Comparison of ENCODE assay signal across 7 cellular contexts in genomic region chr12:54116050-54116449, GRCh38.
DNase-seq lines count a peak whose midpoint lies in the region; ATAC-seq and TF ChIP-seq lines count a peak whose summit lies in the region.
"Not testable (repeated sequence)": the region's sequence is repeated elsewhere in the genome, so short reads cannot be mapped to it uniquely, and the experiment has no call there.

No MANE protein-coding gene starts in this region.

- not testable (repeated sequence) for ATAC-seq in stimulated activated effector memory CD8-positive, alpha-beta T cell treated with anti-CD3 and anti-CD28 coated beads, Interleukin-12 subunit alpha, Interleukin-12 subunit beta, amount 100 ng/mL, for 72 hours

- intact Hi-C loops in cardiac septum (cut with DNase I), result not testable (repeated sequence)

- not testable (repeated sequence) for H3K4me1 ChIP-seq in endodermal cell (ENCODE audit: control insufficient read depth, insufficient read depth, low read length)

- H3K27me3 ChIP-seq in MG63, result not testable (repeated sequence)
- H3K27me3 ChIP-seq in endodermal cell (ENCODE audit: control insufficient read depth, insufficient read depth, low read length, poor library complexity, severe bottlenecking), result peaks cover 97% of the 10 kb centered on the region

- peaks cover 100% of the 10 kb centered on the region for H3K27me3 Mint-ChIP-seq in endodermal cell (ENCODE audit: insufficient read depth)

- WGBS in endodermal cell (ENCODE audit: insufficient coverage in 1 of 2, insufficient read length in 1 of 2), 2 experiments, result 25 to 44% methylated on average over 1 to 6 of the region's 6 CpGs

- H3K4me3 ChIP-seq in MG63; endodermal cell (ENCODE audit: low read length): not testable (repeated sequence)

- not testable (repeated sequence) for TF ChIP-seq CTCF in endodermal cell (conservative IDR thresholded peaks at IDR 0.05)

- H3K36me3 Mint-ChIP-seq in endodermal cell (ENCODE audit: low read depth); stimulated activated effector memory CD8-positive, alpha-beta T cell treated with anti-CD3 and anti-CD28 coated beads, Interleukin-12 subunit alpha, Interleukin-12 subunit beta, amount 100 ng/mL, for 72 hours: not testable (repeated sequence)

- not testable (repeated sequence) for H3K27ac Mint-ChIP-seq in endodermal cell
- peak overlapping the region; percentile 17 for H3K27ac Mint-ChIP-seq in stimulated activated effector memory CD8-positive, alpha-beta T cell treated with anti-CD3 and anti-CD28 coated beads, Interleukin-12 subunit alpha, Interleukin-12 subunit beta, amount 100 ng/mL, for 72 hours

- DNase-seq in CD1c-positive myeloid dendritic cell (ENCODE audit: extremely low spot score), result peak; percentile 49
- peak; percentile 65 for DNase-seq in GM03348 (ENCODE audit: low spot score)
- DNase-seq in MG63, result peak; percentile 60
- DNase-seq in endodermal cell, result peak; percentile 40
- peak; percentile 38 for DNase-seq in cardiac septum (ENCODE audit: low spot score)
- peak; percentile 51 for DNase-seq in myocyte (ENCODE audit: low read depth)
- DNase-seq in stimulated activated effector memory CD8-positive, alpha-beta T cell treated with anti-CD3 and anti-CD28 coated beads, Interleukin-12 subunit alpha, Interleukin-12 subunit beta, amount 100 ng/mL, for 72 hours (ENCODE audit: low spot score in 2 of 2), result not testable (repeated sequence)

- H3K9me3 Mint-ChIP-seq in endodermal cell; stimulated activated effector memory CD8-positive, alpha-beta T cell treated with anti-CD3 and anti-CD28 coated beads, Interleukin-12 subunit alpha, Interleukin-12 subunit beta, amount 100 ng/mL, for 72 hours: not testable (repeated sequence)

- H3K9me3 ChIP-seq in MG63; endodermal cell (ENCODE audit: control insufficient read depth, low read length): not testable (repeated sequence)

- not testable (repeated sequence) for H3K36me3 ChIP-seq in MG63; endodermal cell (ENCODE audit: control insufficient read depth, insufficient read depth, low read length)

- H3K27ac ChIP-seq in endodermal cell (ENCODE audit: low read depth, low read length), result not testable (repeated sequence)

- H3K4me1 Mint-ChIP-seq in endodermal cell; stimulated activated effector memory CD8-positive, alpha-beta T cell treated with anti-CD3 and anti-CD28 coated beads, Interleukin-12 subunit alpha, Interleukin-12 subunit beta, amount 100 ng/mL, for 72 hours: not testable (repeated sequence)

- not testable (repeated sequence) for H3K9ac ChIP-seq in endodermal cell (ENCODE audit: extremely low read depth, low read length, poor library complexity, severe bottlenecking)

- H3K4me3 Mint-ChIP-seq in endodermal cell; stimulated activated effector memory CD8-positive, alpha-beta T cell treated with anti-CD3 and anti-CD28 coated beads, Interleukin-12 subunit alpha, Interleukin-12 subunit beta, amount 100 ng/mL, for 72 hours: not testable (repeated sequence)
